Comparison of ENCODE assay signal across 7 cellular contexts in the genomic region with DNA sequence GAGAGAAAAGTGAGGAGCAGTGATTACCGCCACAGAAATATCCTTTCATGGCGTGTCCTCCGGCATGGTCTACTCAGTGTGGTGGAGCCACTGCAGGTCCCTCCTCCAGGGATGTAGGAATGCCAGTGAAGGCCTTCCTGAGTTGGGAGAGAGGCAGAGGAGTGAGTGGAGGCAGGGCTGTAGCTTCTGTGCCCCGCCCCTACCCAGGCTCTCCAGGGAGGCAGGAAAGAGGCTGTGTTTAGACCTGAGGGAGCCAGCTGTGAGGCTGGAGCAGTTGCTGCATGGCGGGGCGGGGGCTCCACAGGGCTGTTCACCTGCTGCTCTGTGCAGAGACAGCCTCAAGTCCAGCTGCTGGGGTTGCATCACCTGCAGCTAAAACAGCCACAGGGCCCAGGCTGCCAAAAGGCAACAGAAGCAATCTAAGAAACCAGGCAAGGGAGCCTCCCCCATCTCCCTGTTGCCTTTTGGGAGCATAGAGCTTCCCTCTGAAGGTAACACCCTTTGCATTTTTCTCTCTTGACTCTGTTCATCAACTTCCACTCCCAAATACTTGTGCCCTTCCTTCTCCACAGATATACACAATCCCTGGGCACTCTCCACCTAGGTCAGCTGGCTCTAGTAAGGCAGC. TPM values are rescaled to one million over a fixed set of nuclear protein-coding genes. Genes with fewer than 3 reads are reported as not detected.
DNase-seq lines count a peak whose midpoint lies in the region; ATAC-seq, FAIRE-seq and TF ChIP-seq lines count a peak whose summit lies in the region.
"Had no signal": no experiment of that assay in that cellular context is flagged by ENCODE, and none has a peak within 500 bp of the region (broad histone marks: within the 10 kb centered on the region; RNA-seq: fewer than 3 reads in every experiment).

No MANE protein-coding gene starts in this region.

- dilution Hi-C loops in keratinocyte (cut with MboI; ENCODE audit: extremely low pct_ligation_motif_present, low sequenced_read_pairs): no loop called here

- no peaks in the 10 kb centered on the region for H3K9me1 ChIP-seq in keratinocyte (ENCODE audit: control insufficient read depth, extremely low read depth, insufficient read depth, low read length)

- no peaks in the 10 kb centered on the region for H3K27me3 ChIP-seq in keratinocyte (ENCODE audit: control insufficient read depth, extremely low read depth, insufficient read depth, low read length)
- H3K27me3 ChIP-seq: tibial artery had no signal

- H3K4me1 ChIP-seq in keratinocyte (ENCODE audit: control insufficient read depth, extremely low read depth, insufficient read depth, low read length): peaks cover 34% of the 10 kb centered on the region

- H3K9me3 ChIP-seq in keratinocyte (ENCODE audit: control insufficient read depth, low read depth, low read length): no peaks in the 10 kb centered on the region
- H3K9me3 ChIP-seq: tibial artery had no signal

- peak; percentile 43 for FAIRE-seq in keratinocyte (lab: Jason Lieb, UNC)

- TF ChIP-seq CTCF in keratinocyte (optimal IDR thresholded peaks at IDR 0.05 in 1 of 3, IDR thresholded peaks at IDR 0.05 in 1 of 3, conservative IDR thresholded peaks at IDR 0.05 in 1 of 3; ENCODE audit: extremely low read depth in 1 of 3, insufficient read depth in 2 of 3, low read length in 3 of 3): no peak

- peak overlapping the region in 1 of 3 experiments; percentile 15 for H3K4me3 ChIP-seq in keratinocyte (ENCODE audit: control insufficient read depth in 2 of 3, extremely low read depth in 1 of 3, insufficient read depth in 2 of 3, low read depth in 1 of 3, low read length in 3 of 3)
- H3K4me3 ChIP-seq: tibial artery had no signal

- ATAC-seq in GM21528 (IDR thresholded peaks at IDR 0.05; ENCODE audit: low FRiP score, unreplicated experiment) (no peak), GM18867 (IDR thresholded peaks at IDR 0.05; ENCODE audit: unreplicated experiment) (no peak)

- no peaks in the 10 kb centered on the region for H4K20me1 ChIP-seq in keratinocyte (ENCODE audit: control insufficient read depth, extremely low read depth, insufficient read depth, low read length)

- H3K36me3 ChIP-seq in keratinocyte (ENCODE audit: control insufficient read depth in 2 of 2, extremely low read depth in 1 of 2, insufficient read depth in 2 of 2, low read length in 2 of 2): no peaks in the 10 kb centered on the region
- H3K36me3 ChIP-seq: tibial artery had no signal

- H3K27ac ChIP-seq in keratinocyte (ENCODE audit: control insufficient read depth, insufficient read depth, low read length): peak overlapping the region; percentile 19
- H3K27ac ChIP-seq: tibial artery had no signal

- peak; percentile 87 for DNase-seq in DMS53 (lab: John Stamatoyannopoulos, UW)
- DNase-seq in NCI-H2171 (lab: John Stamatoyannopoulos, UW): peak; percentile 93
- no peak for DNase-seq in keratinocyte (ENCODE audit: low read depth, low spot score)
- no peak for DNase-seq in T-helper 1 cell
- DNase-seq: tibial artery had no signal

- peak overlapping the region; percentile 16 for H3K9ac ChIP-seq in keratinocyte (ENCODE audit: control insufficient read depth, extremely low read depth, insufficient read depth, low read length)

- H3K4me2 ChIP-seq in keratinocyte (ENCODE audit: control insufficient read depth, extremely low read depth, insufficient read depth, low read depth, low read length): peak overlapping the region; percentile 63

- H2AFZ ChIP-seq in keratinocyte (ENCODE audit: control insufficient read depth, low read length): peak overlapping the region; percentile 34

- H3K79me2 ChIP-seq in keratinocyte (ENCODE audit: control insufficient read depth, insufficient read depth, low read length): no peaks in the 10 kb centered on the region

RNA-seq across cellular contexts. Expression of a gene that starts 0.8 kb away (rescaled TPM):
- polyA plus RNA-seq in keratinocyte: 0.68 to 0.85 TPM (median 0.76 TPM) in 3 replicates
- 4.8 TPM for polyA plus RNA-seq in keratinocyte (2011; ENCODE audit: low read depth)
- polyA plus RNA-seq in keratinocyte (2011; cell fraction: cytosol; rRNA removed): 0.78 and 1.2 TPM in 2 replicates
- 1.2 TPM in 2 replicates for polyA plus RNA-seq in keratinocyte (2011; cell fraction: nucleus; rRNA removed)
- polyA plus RNA-seq in keratinocyte (2012; ENCODE audit: low replicate concordance): 0.96 and 7.3 TPM in 2 replicates
- 2.3 to 3.0 TPM (median 2.6 TPM) in 3 replicates for polyA minus RNA-seq in keratinocyte
- polyA minus RNA-seq in keratinocyte (2011; cell fraction: cytosol; rRNA and poly(A)+ RNA removed): 1.3 TPM
- 0.70 and 0.74 TPM in 2 replicates for polyA minus RNA-seq in keratinocyte (2011; cell fraction: nucleus; rRNA and poly(A)+ RNA removed)

RNA-seq across cellular contexts. Expression of a gene that starts 6.7 kb away (rescaled TPM):
- polyA plus RNA-seq in keratinocyte: 75.0 to 172 TPM (median 121 TPM) in 3 replicates
- polyA plus RNA-seq in keratinocyte (2011; ENCODE audit: low read depth): 21.9 TPM
- polyA plus RNA-seq in keratinocyte (2011; cell fraction: cytosol; rRNA removed): 117 and 217 TPM in 2 replicates
- 147 and 168 TPM in 2 replicates for polyA plus RNA-seq in keratinocyte (2011; cell fraction: nucleus; rRNA removed)
- polyA plus RNA-seq in keratinocyte (2012; ENCODE audit: low replicate concordance): 62.7 and 101 TPM in 2 replicates
- 129 to 154 TPM (median 150 TPM) in 3 replicates for polyA minus RNA-seq in keratinocyte
- polyA minus RNA-seq in keratinocyte (2011; cell fraction: cytosol; rRNA and poly(A)+ RNA removed): 87.5 TPM
- 58.6 and 82.2 TPM in 2 replicates for polyA minus RNA-seq in keratinocyte (2011; cell fraction: nucleus; rRNA and poly(A)+ RNA removed)

RNA-seq across cellular contexts. Expression of a gene that starts 25.4 kb away (rescaled TPM):
- polyA plus RNA-seq in keratinocyte: 11.2 to 20.4 TPM (median 11.6 TPM) in 3 replicates
- 9.7 TPM for polyA plus RNA-seq in keratinocyte (2011; ENCODE audit: low read depth)
- polyA plus RNA-seq in keratinocyte (2011; cell fraction: cytosol; rRNA removed): 12.6 and 13.5 TPM in 2 replicates
- 35.0 and 42.9 TPM in 2 replicates for polyA plus RNA-seq in keratinocyte (2011; cell fraction: nucleus; rRNA removed)
- 9.2 and 14.5 TPM in 2 replicates for polyA plus RNA-seq in keratinocyte (2012; ENCODE audit: low replicate concordance)
- 25.0 to 42.3 TPM (median 28.7 TPM) in 3 replicates for polyA minus RNA-seq in keratinocyte
- polyA minus RNA-seq in keratinocyte (2011; cell fraction: cytosol; rRNA and poly(A)+ RNA removed): 22.3 TPM
- 24.9 and 29.0 TPM in 2 replicates for polyA minus RNA-seq in keratinocyte (2011; cell fraction: nucleus; rRNA and poly(A)+ RNA removed)

RNA-seq across cellular contexts. Expression of a gene that starts 27.0 kb away (rescaled TPM):
- polyA plus RNA-seq in keratinocyte: 14.4 to 16.4 TPM (median 15.4 TPM) in 3 replicates
- polyA plus RNA-seq in keratinocyte (2011; ENCODE audit: low read depth): 9.4 TPM
- polyA plus RNA-seq in keratinocyte (2011; cell fraction: cytosol; rRNA removed): 12.1 and 18.5 TPM in 2 replicates
- 19.1 and 19.3 TPM in 2 replicates for polyA plus RNA-seq in keratinocyte (2011; cell fraction: nucleus; rRNA removed)
- 8.3 and 11.3 TPM in 2 replicates for polyA plus RNA-seq in keratinocyte (2012; ENCODE audit: low replicate concordance)
- 7.8 to 23.4 TPM (median 18.4 TPM) in 3 replicates for polyA minus RNA-seq in keratinocyte
- 9.2 TPM for polyA minus RNA-seq in keratinocyte (2011; cell fraction: cytosol; rRNA and poly(A)+ RNA removed)
- 8.0 and 10.5 TPM in 2 replicates for polyA minus RNA-seq in keratinocyte (2011; cell fraction: nucleus; rRNA and poly(A)+ RNA removed)

RNA-seq across cellular contexts. Expression of a gene that starts 55.1 kb away (rescaled TPM):
- polyA plus RNA-seq in keratinocyte: 4.6 to 25.8 TPM (median 9.8 TPM) in 3 replicates
- polyA plus RNA-seq in keratinocyte (2011; ENCODE audit: low read depth): 103 TPM
- polyA plus RNA-seq in keratinocyte (2011; cell fraction: cytosol; rRNA removed): 6.3 and 8.0 TPM in 2 replicates
- polyA plus RNA-seq in keratinocyte (2011; cell fraction: nucleus; rRNA removed): 40.6 and 43.8 TPM in 2 replicates
- polyA plus RNA-seq in keratinocyte (2012; ENCODE audit: low replicate concordance): 2.4 and 66.3 TPM in 2 replicates
- polyA minus RNA-seq in keratinocyte: 2.5 to 16.6 TPM (median 6.5 TPM) in 3 replicates
- 5.0 TPM for polyA minus RNA-seq in keratinocyte (2011; cell fraction: cytosol; rRNA and poly(A)+ RNA removed)
- polyA minus RNA-seq in keratinocyte (2011; cell fraction: nucleus; rRNA and poly(A)+ RNA removed): 7.5 and 9.9 TPM in 2 replicates

Comparison
In these comparisons a context has a peak if more than half of its experiments do, and no peak if none do; other contexts are left out.
1. DNase-seq: peak in DMS53 (single experiment) and NCI-H2171 (single experiment); none in keratinocyte (single experiment) and T-helper 1 cell (0 of 5).